Comparison of ENCODE assay signal across 22 cellular contexts in the genomic region with DNA sequence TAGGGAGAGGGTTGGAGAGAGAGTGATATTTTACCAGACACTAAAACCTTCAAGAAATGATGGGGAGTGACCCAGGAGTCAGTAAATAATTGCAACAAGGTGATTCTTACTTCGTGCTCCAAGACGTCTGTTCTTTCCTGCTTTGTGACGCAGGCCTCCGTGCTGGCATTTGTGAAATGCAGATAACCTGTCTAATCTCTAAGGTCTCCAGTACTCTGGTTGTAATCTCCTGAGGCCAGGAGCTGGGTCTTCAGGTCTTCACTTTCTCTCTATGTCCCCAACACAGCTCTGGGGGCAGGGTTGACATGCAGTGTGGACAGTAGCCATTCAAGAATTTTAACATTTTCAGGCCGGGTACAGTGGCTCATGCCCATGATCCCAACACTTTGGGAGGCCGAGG. TPM values are rescaled to one million over a fixed set of nuclear protein-coding genes. Genes with fewer than 3 reads are reported as not detected.
"Had no signal": no experiment of that assay in that cellular context is flagged by ENCODE, and none has a peak within 500 bp of the region (broad histone marks: within the 10 kb centered on the region; RNA-seq: fewer than 3 reads in every experiment).

No MANE protein-coding gene starts in this region.

- H3K4me3 Mint-ChIP-seq: immature natural killer cell; naive thymus-derived CD8-positive, alpha-beta T cell; neural crest cell had no signal

- H3K4me1 Mint-ChIP-seq: immature natural killer cell; naive thymus-derived CD8-positive, alpha-beta T cell; neural crest cell had no signal

- H3K27ac ChIP-seq: epithelial cell of prostate, esophagus squamous epithelium, gastroesophageal sphincter, left lung, suprapubic skin, thyroid gland, upper lobe of right lung, vagina had no signal

- H3K36me3 ChIP-seq: esophagus squamous epithelium, gastroesophageal sphincter, left lung, suprapubic skin, thyroid gland, upper lobe of right lung, vagina had no signal

- H3K4me1 ChIP-seq: gastroesophageal sphincter, left lung, thyroid gland had no signal

- H3K36me3 Mint-ChIP-seq: immature natural killer cell; naive thymus-derived CD8-positive, alpha-beta T cell had no signal

- H3K4me3 ChIP-seq: esophagus squamous epithelium, gastroesophageal sphincter, left lung, lung, suprapubic skin, thyroid gland, upper lobe of right lung, vagina had no signal

- H3K9me3 ChIP-seq: esophagus squamous epithelium, left lung, suprapubic skin, thyroid gland, upper lobe of right lung, vagina had no signal

- DNase-seq: effector memory CD4-positive, alpha-beta T cell; esophagus squamous epithelium; glutamatergic neuron; immature natural killer cell; left lung; mesenchymal stem cell; right cardiac atrium; small intestine; stimulated activated CD4-positive, alpha-beta T cell treated with anti-CD3 and anti-CD28 coated beads, Interleukin-2, amount 100 ng/mL, for 48 hours; stimulated activated naive CD4-positive, alpha-beta T cell treated with Interleukin-2 at 50 U/mL for 16 hours; thyroid gland; upper lobe of right lung had no signal

- H3K9me3 Mint-ChIP-seq: immature natural killer cell had no signal

- FAIRE-seq: keratinocyte, small intestine had no signal

- H3K27ac Mint-ChIP-seq: immature natural killer cell, progenitor cell of endocrine pancreas had no signal

- ATAC-seq: gastroesophageal sphincter; left lung; naive thymus-derived CD8-positive, alpha-beta T cell; right cardiac atrium; upper lobe of right lung had no signal

- H3K27me3 ChIP-seq: esophagus squamous epithelium, gastroesophageal sphincter, left lung, suprapubic skin, thyroid gland, upper lobe of right lung, vagina had no signal

RNA-seq across cellular contexts. Expression of a gene that starts 57.2 kb away (rescaled TPM):
- total RNA-seq: mononuclear cell; naive thymus-derived CD8-positive, alpha-beta T cell had no signal
